Comparison of ENCODE assay signal across 2 cellular contexts in the genomic region with DNA sequence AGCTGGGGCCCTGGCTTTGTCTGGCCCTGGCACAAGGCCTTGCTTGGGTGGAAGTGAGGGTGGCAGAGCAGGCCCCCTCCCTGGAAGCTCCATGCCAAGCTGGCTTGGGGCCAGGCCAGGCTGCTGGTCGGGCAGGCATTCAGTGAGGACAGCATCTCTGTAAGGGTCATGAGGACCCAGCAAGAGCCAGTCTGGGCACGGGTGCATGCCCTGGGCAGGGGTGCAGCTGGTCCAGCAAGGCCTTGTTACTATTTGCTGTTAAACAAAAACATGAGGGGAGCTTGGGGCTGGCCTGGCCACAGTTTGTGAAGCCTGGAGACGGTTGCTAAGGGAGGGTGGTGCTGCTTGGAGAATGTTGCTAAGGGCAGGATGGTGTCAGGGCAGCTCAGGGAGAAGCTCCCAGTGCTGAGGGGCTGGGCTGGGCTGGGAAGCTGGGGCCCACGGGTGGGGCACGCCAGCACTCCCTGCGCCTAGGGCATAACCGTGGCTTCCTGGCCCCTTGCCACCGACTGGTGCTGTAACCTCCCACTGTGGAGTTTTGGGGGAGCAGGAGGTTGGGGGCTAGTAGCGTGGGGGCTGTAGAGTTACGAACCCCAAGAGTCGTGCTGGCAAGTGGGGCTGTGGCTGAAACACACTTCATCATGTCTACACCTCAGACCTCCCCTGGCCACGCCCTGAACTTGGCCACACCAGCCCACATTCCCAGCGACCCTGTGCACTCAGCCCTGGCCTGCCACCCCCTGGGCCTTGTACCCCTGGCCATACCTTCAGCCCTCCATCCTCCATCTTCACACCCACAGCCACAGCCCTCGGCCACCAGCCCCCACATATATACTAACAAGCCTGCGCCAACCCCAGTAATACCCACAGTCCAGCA.
TF ChIP-seq lines count a peak whose summit lies in the region.

No MANE protein-coding gene starts in this region.

TF ChIP-seq in SK-N-SH, 30 proteins besides CTCF, POLR2A, EP300 and RAD21 (continued from another document):
- TF ChIP-seq, protein P1, sequence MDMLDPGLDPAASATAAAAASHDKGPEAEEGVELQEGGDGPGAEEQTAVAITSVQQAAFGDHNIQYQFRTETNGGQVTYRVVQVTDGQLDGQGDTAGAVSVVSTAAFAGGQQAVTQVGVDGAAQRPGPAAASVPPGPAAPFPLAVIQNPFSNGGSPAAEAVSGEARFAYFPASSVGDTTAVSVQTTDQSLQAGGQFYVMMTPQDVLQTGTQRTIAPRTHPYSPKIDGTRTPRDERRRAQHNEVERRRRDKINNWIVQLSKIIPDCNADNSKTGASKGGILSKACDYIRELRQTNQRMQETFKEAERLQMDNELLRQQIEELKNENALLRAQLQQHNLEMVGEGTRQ (IDR thresholded peaks at IDR 0.05; ENCODE audit: borderline replicate concordance, low read depth, low read length) = no peak
- no peak for TF ChIP-seq FOXM1 (IDR thresholded peaks at IDR 0.05; ENCODE audit: low read depth)
- TF ChIP-seq ELF1 (IDR thresholded peaks at IDR 0.05) = no peak
- TF ChIP-seq, protein P2, sequence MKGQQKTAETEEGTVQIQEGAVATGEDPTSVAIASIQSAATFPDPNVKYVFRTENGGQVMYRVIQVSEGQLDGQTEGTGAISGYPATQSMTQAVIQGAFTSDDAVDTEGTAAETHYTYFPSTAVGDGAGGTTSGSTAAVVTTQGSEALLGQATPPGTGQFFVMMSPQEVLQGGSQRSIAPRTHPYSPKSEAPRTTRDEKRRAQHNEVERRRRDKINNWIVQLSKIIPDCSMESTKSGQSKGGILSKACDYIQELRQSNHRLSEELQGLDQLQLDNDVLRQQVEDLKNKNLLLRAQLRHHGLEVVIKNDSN (IDR thresholded peaks at IDR 0.05; ENCODE audit: borderline replicate concordance, low read depth) = no peak
- TF ChIP-seq FOSL2 (IDR thresholded peaks at IDR 0.05; ENCODE audit: borderline replicate concordance, low read depth) = no peak
- TF ChIP-seq NRF1 (IDR thresholded peaks at IDR 0.05; ENCODE audit: low read depth, low read length) = no peak
- TF ChIP-seq, protein P3, sequence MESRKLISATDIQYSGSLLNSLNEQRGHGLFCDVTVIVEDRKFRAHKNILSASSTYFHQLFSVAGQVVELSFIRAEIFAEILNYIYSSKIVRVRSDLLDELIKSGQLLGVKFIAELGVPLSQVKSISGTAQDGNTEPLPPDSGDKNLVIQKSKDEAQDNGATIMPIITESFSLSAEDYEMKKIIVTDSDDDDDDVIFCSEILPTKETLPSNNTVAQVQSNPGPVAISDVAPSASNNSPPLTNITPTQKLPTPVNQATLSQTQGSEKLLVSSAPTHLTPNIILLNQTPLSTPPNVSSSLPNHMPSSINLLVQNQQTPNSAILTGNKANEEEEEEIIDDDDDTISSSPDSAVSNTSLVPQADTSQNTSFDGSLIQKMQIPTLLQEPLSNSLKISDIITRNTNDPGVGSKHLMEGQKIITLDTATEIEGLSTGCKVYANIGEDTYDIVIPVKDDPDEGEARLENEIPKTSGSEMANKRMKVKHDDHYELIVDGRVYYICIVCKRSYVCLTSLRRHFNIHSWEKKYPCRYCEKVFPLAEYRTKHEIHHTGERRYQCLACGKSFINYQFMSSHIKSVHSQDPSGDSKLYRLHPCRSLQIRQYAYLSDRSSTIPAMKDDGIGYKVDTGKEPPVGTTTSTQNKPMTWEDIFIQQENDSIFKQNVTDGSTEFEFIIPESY (IDR thresholded peaks at IDR 0.05; ENCODE audit: borderline replicate concordance, low read depth) = no peak
- TF ChIP-seq, protein P4, sequence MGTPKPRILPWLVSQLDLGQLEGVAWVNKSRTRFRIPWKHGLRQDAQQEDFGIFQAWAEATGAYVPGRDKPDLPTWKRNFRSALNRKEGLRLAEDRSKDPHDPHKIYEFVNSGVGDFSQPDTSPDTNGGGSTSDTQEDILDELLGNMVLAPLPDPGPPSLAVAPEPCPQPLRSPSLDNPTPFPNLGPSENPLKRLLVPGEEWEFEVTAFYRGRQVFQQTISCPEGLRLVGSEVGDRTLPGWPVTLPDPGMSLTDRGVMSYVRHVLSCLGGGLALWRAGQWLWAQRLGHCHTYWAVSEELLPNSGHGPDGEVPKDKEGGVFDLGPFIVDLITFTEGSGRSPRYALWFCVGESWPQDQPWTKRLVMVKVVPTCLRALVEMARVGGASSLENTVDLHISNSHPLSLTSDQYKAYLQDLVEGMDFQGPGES (IDR thresholded peaks at IDR 0.05; ENCODE audit: low read depth, low read length) = no peak
- no peak for TF ChIP-seq JUND (IDR thresholded peaks at IDR 0.05)
- TF ChIP-seq, protein P5, sequence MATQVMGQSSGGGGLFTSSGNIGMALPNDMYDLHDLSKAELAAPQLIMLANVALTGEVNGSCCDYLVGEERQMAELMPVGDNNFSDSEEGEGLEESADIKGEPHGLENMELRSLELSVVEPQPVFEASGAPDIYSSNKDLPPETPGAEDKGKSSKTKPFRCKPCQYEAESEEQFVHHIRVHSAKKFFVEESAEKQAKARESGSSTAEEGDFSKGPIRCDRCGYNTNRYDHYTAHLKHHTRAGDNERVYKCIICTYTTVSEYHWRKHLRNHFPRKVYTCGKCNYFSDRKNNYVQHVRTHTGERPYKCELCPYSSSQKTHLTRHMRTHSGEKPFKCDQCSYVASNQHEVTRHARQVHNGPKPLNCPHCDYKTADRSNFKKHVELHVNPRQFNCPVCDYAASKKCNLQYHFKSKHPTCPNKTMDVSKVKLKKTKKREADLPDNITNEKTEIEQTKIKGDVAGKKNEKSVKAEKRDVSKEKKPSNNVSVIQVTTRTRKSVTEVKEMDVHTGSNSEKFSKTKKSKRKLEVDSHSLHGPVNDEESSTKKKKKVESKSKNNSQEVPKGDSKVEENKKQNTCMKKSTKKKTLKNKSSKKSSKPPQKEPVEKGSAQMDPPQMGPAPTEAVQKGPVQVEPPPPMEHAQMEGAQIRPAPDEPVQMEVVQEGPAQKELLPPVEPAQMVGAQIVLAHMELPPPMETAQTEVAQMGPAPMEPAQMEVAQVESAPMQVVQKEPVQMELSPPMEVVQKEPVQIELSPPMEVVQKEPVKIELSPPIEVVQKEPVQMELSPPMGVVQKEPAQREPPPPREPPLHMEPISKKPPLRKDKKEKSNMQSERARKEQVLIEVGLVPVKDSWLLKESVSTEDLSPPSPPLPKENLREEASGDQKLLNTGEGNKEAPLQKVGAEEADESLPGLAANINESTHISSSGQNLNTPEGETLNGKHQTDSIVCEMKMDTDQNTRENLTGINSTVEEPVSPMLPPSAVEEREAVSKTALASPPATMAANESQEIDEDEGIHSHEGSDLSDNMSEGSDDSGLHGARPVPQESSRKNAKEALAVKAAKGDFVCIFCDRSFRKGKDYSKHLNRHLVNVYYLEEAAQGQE (IDR thresholded peaks at IDR 0.05; ENCODE audit: low read depth, low read length) = no peak
- TF ChIP-seq SIN3A (IDR thresholded peaks at IDR 0.05; ENCODE audit: borderline replicate concordance, low read depth, low read length) = no peak

TF ChIP-seq in SK-N-SH treated with all-trans-retinoic acid at 6 μM for 48 hours, 23 proteins besides CTCF, POLR2A, EP300 and RAD21 (continued from another document):
- no peak for TF ChIP-seq ZFP30 (CRISPR knock-in tag; IDR thresholded peaks at IDR 0.05)
- no peak for TF ChIP-seq ESRRG (CRISPR knock-in tag; IDR thresholded peaks at IDR 0.05)
- no peak for TF ChIP-seq ISL1 (CRISPR knock-in tag; IDR thresholded peaks at IDR 0.05)
- TF ChIP-seq, protein P6, sequence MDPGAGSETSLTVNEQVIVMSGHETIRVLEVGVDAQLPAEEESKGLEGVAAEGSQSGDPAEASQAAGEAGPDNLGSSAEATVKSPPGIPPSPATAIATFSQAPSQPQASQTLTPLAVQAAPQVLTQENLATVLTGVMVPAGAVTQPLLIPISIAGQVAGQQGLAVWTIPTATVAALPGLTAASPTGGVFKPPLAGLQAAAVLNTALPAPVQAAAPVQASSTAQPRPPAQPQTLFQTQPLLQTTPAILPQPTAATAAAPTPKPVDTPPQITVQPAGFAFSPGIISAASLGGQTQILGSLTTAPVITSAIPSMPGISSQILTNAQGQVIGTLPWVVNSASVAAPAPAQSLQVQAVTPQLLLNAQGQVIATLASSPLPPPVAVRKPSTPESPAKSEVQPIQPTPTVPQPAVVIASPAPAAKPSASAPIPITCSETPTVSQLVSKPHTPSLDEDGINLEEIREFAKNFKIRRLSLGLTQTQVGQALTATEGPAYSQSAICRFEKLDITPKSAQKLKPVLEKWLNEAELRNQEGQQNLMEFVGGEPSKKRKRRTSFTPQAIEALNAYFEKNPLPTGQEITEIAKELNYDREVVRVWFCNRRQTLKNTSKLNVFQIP (CRISPR knock-in tag; IDR thresholded peaks at IDR 0.05; ENCODE audit: borderline replicate concordance, low read depth) = no peak
- TF ChIP-seq, protein P7, sequence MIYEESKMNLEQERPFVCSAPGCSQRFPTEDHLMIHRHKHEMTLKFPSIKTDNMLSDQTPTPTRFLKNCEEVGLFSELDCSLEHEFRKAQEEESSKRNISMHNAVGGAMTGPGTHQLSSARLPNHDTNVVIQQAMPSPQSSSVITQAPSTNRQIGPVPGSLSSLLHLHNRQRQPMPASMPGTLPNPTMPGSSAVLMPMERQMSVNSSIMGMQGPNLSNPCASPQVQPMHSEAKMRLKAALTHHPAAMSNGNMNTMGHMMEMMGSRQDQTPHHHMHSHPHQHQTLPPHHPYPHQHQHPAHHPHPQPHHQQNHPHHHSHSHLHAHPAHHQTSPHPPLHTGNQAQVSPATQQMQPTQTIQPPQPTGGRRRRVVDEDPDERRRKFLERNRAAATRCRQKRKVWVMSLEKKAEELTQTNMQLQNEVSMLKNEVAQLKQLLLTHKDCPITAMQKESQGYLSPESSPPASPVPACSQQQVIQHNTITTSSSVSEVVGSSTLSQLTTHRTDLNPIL (CRISPR knock-in tag; IDR thresholded peaks at IDR 0.05; ENCODE audit: low read depth) = no peak
- TF ChIP-seq TCF4 (CRISPR knock-in tag; IDR thresholded peaks at IDR 0.05; ENCODE audit: borderline replicate concordance) = no peak
- TF ChIP-seq, protein P8, sequence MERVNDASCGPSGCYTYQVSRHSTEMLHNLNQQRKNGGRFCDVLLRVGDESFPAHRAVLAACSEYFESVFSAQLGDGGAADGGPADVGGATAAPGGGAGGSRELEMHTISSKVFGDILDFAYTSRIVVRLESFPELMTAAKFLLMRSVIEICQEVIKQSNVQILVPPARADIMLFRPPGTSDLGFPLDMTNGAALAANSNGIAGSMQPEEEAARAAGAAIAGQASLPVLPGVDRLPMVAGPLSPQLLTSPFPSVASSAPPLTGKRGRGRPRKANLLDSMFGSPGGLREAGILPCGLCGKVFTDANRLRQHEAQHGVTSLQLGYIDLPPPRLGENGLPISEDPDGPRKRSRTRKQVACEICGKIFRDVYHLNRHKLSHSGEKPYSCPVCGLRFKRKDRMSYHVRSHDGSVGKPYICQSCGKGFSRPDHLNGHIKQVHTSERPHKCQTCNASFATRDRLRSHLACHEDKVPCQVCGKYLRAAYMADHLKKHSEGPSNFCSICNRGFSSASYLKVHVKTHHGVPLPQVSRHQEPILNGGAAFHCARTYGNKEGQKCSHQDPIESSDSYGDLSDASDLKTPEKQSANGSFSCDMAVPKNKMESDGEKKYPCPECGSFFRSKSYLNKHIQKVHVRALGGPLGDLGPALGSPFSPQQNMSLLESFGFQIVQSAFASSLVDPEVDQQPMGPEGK (CRISPR knock-in tag; IDR thresholded peaks at IDR 0.05; ENCODE audit: borderline replicate concordance) = no peak
- TF ChIP-seq SNAI2 (CRISPR knock-in tag; IDR thresholded peaks at IDR 0.05) = no peak
- TF ChIP-seq OSR1 (CRISPR knock-in tag; IDR thresholded peaks at IDR 0.05) = no peak
- TF ChIP-seq CSDC2 (CRISPR knock-in tag; IDR thresholded peaks at IDR 0.05) = no peak
- TF ChIP-seq, protein P9, sequence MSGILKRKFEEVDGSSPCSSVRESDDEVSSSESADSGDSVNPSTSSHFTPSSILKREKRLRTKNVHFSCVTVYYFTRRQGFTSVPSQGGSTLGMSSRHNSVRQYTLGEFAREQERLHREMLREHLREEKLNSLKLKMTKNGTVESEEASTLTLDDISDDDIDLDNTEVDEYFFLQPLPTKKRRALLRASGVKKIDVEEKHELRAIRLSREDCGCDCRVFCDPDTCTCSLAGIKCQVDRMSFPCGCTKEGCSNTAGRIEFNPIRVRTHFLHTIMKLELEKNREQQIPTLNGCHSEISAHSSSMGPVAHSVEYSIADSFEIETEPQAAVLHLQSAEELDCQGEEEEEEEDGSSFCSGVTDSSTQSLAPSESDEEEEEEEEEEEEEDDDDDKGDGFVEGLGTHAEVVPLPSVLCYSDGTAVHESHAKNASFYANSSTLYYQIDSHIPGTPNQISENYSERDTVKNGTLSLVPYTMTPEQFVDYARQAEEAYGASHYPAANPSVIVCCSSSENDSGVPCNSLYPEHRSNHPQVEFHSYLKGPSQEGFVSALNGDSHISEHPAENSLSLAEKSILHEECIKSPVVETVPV (CRISPR knock-in tag; IDR thresholded peaks at IDR 0.05) = no peak
